12 cellular contexts compared by ENCODE assay signal in genomic region chr14:23864856-23865255, GRCh38.
"Had no signal": no experiment of that assay in that cellular context is flagged by ENCODE, and none has a peak within 500 bp of the region (broad histone marks: within the 10 kb centered on the region; RNA-seq: fewer than 3 reads in every experiment).

No MANE protein-coding gene starts in this region.

- ATAC-seq: esophagus mucosa; lower lobe of right lung; natural killer cell treated with Interleukin-12 subunit alpha and Interleukin-12 subunit beta and Interleukin-15 and Interleukin-18, amount 100 ng/mL, for 72 hours had no signal

- DNase-seq: activated CD4-positive, alpha-beta T cell treated with anti-CD3 and anti-CD28 coated beads, Interleukin-2, amount 50 U/mL, for 4 hours; activated gamma-delta T cell; cerebellar nuclear complex; effector CD4-positive, alpha-beta T cell; lower lobe of right lung; small intestine; stimulated activated CD4-positive, alpha-beta T cell treated with anti-CD3 and anti-CD28 coated beads, Interleukin-15, amount 100 ng/mL, for 24 hours; stimulated activated CD4-positive, alpha-beta T cell treated with anti-CD3 and anti-CD28 coated beads, Interleukin-2, amount 100 ng/mL, for 48 hours; transverse colon; uterus had no signal
